Comparison of ENCODE assay signal across 1 cellular context in the genomic region with DNA sequence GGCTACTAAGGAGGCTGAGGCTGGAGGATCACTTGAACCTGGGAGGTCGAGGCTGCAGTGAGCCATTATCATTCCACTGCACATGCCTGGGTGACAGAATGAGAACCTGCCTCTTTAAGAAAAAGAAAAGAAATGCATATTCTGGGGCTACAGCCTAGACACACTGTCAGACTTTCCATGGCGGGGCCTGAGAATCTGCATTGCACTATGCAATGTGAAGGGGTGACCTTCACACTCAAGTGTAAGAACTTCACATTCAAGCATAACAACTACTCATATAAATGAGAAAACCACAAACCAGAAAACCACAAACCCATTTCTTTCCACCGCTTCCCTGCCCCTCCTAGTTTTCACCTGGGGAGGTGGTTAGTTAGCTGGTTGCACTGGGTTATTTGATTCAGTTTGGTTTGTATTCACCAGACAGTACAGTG.
A peak's percentile ranks its signal among the peaks of the same experiment; 100 is the strongest.
TF ChIP-seq lines count a peak whose summit lies in the region.

No MANE protein-coding gene starts in this region.

TF ChIP-seq in K562, 482 proteins besides CTCF, POLR2A, EP300 and RAD21:
- no peak for TF ChIP-seq PML (IDR thresholded peaks at IDR 0.05; ENCODE audit: low read length)
- TF ChIP-seq, protein P1, sequence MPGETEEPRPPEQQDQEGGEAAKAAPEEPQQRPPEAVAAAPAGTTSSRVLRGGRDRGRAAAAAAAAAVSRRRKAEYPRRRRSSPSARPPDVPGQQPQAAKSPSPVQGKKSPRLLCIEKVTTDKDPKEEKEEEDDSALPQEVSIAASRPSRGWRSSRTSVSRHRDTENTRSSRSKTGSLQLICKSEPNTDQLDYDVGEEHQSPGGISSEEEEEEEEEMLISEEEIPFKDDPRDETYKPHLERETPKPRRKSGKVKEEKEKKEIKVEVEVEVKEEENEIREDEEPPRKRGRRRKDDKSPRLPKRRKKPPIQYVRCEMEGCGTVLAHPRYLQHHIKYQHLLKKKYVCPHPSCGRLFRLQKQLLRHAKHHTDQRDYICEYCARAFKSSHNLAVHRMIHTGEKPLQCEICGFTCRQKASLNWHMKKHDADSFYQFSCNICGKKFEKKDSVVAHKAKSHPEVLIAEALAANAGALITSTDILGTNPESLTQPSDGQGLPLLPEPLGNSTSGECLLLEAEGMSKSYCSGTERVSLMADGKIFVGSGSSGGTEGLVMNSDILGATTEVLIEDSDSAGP (CRISPR knock-in tag; IDR thresholded peaks at IDR 0.05): peak; percentile 62; the same call in 1 of the 2 replicates
- TF ChIP-seq, protein P2, sequence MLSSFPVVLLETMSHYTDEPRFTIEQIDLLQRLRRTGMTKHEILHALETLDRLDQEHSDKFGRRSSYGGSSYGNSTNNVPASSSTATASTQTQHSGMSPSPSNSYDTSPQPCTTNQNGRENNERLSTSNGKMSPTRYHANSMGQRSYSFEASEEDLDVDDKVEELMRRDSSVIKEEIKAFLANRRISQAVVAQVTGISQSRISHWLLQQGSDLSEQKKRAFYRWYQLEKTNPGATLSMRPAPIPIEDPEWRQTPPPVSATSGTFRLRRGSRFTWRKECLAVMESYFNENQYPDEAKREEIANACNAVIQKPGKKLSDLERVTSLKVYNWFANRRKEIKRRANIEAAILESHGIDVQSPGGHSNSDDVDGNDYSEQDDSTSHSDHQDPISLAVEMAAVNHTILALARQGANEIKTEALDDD (IDR thresholded peaks at IDR 0.05): peak; percentile 58
